ENCODE assay signal across 8 cellular contexts in genomic region chr16:58462997-58463891, GRCh38. TPM values are rescaled to one million over a fixed set of nuclear protein-coding genes. Genes with fewer than 3 reads are reported as not detected.
DNase-seq lines count a peak whose midpoint lies in the region; ATAC-seq and TF ChIP-seq lines count a peak whose summit lies in the region.

No MANE protein-coding gene starts in this region.

- H3K9ac ChIP-seq in BLaER1 treated with 17β-estradiol and CSF1 and Interleukin-3, amounts not matched to agents 10 nM and 100 nM, result peak overlapping the region in 10 of 11 experiments; percentile 28 to 71 (median 52); a peak in 17 of 22 replicates
- no peak overlapping the region for H3K9ac ChIP-seq in HUES64 (ENCODE audit: low read depth, low read length)

- H3K9me3 Mint-ChIP-seq in chondrocyte (ENCODE audit: low read depth) (no peaks in the 10 kb centered on the region), naive B cell (no peaks in the 10 kb centered on the region), CD14-positive monocyte (peaks cover 0 to 12% (median 2%) of the 10 kb centered on the region in 7 donors)

- WGBS in HUES64, result 3% methylated on average over 106 of the region's 106 CpGs

- H3K27me3 Mint-ChIP-seq in chondrocyte (ENCODE audit: low read depth) (peaks cover 50% of the 10 kb centered on the region), naive B cell (peaks cover 39 to 70% (median 56%) of the 10 kb centered on the region in 3 donors), CD14-positive monocyte (ENCODE audit: low read depth in 3 of 3) (peaks cover 57 to 87% (median 72%) of the 10 kb centered on the region in 3 donors)

- TF ChIP-seq CTCF in chondrocyte (IDR thresholded peaks at IDR 0.05) (no peak), CD14-positive monocyte (IDR thresholded peaks at IDR 0.05) (no peak)

- no peaks in the 10 kb centered on the region for H3K36me3 ChIP-seq in BLaER1 treated with 17β-estradiol and CSF1 and Interleukin-3, amounts not matched to agents 10 nM and 100 nM
- H3K36me3 ChIP-seq in HUES64 (ENCODE audit: insufficient read depth, low read length), result no peaks in the 10 kb centered on the region

- no peak overlapping the region for H3K27ac Mint-ChIP-seq in chondrocyte (ENCODE audit: unreplicated experiment)
- H3K27ac Mint-ChIP-seq in naive B cell, result no peak overlapping the region
- H3K27ac Mint-ChIP-seq in CD14-positive monocyte, result no peak overlapping the region

- ATAC-seq in naive B cell (ENCODE audit: low read depth in 2 of 2), result peak; percentile 53 to 54
- ATAC-seq in GM21619 (IDR thresholded peaks at IDR 0.05; ENCODE audit: unreplicated experiment), result no peak
- no peak for ATAC-seq in GM18868 (IDR thresholded peaks at IDR 0.05; ENCODE audit: unreplicated experiment)

- peaks cover 0 to 35% (median 13%) of the 10 kb centered on the region in 11 experiments; a peak in 17 of 22 replicates for H4K20me1 ChIP-seq in BLaER1 treated with 17β-estradiol and CSF1 and Interleukin-3, amounts not matched to agents 10 nM and 100 nM

- H3K4me1 ChIP-seq in BLaER1 treated with 17β-estradiol and CSF1 and Interleukin-3, amounts not matched to agents 10 nM and 100 nM, result peaks cover 6 to 27% (median 19%) of the 10 kb centered on the region in 10 experiments; a peak in 18 of 20 replicates
- H3K4me1 ChIP-seq in HUES64 (ENCODE audit: insufficient read depth, low read length), result no peaks in the 10 kb centered on the region

- H3K27me3 ChIP-seq in BLaER1 treated with 17β-estradiol and CSF1 and Interleukin-3, amounts not matched to agents 10 nM and 100 nM, result peaks cover 61 to 79% (median 73%) of the 10 kb centered on the region in 11 experiments
- peaks cover 68% of the 10 kb centered on the region for H3K27me3 ChIP-seq in HUES64 (ENCODE audit: insufficient read depth, low read length)

- DNase-seq in chondrocyte (ENCODE audit: low spot score) (no peak), naive B cell (peak; percentile 21), kidney glomerular epithelial cell (lab: John Stamatoyannopoulos, UW) (no peak), CD14-positive monocyte (ENCODE audit: low spot score) (no peak)

- H3K36me3 Mint-ChIP-seq in chondrocyte (ENCODE audit: low read depth) (no peaks in the 10 kb centered on the region), naive B cell (no peaks in the 10 kb centered on the region), CD14-positive monocyte (peaks cover 0 to 2% of the 10 kb centered on the region in 2 donors)

- H3K4me1 Mint-ChIP-seq in chondrocyte (ENCODE audit: low read depth) (peaks cover 8% of the 10 kb centered on the region), naive B cell (peaks cover 10 to 17% (median 10%) of the 10 kb centered on the region in 3 donors), CD14-positive monocyte (peaks cover 2% of the 10 kb centered on the region)

- no peak overlapping the region for H3K27ac ChIP-seq in BLaER1 treated with 17β-estradiol and CSF1 and Interleukin-3, amounts not matched to agents 10 nM and 100 nM
- H3K27ac ChIP-seq in HUES64 (ENCODE audit: low read depth, low read length), result no peak overlapping the region

- H3K9me3 ChIP-seq in BLaER1 treated with 17β-estradiol and CSF1 and Interleukin-3, amounts not matched to agents 10 nM and 100 nM (replicated peaks in 1 of 11), result no peaks in the 10 kb centered on the region
- no peaks in the 10 kb centered on the region for H3K9me3 ChIP-seq in HUES64 (ENCODE audit: insufficient read depth, low read depth, low read length)

- peak overlapping the region; percentile 56 to 75 (median 65) for H3K4me3 ChIP-seq in BLaER1 treated with 17β-estradiol and CSF1 and Interleukin-3, amounts not matched to agents 10 nM and 100 nM
- peak overlapping the region; percentile 63 for H3K4me3 ChIP-seq in HUES64 (ENCODE audit: low read length)

- H3K4me2 ChIP-seq in BLaER1 treated with 17β-estradiol and CSF1 and Interleukin-3, amounts not matched to agents 10 nM and 100 nM, result peak overlapping the region; percentile 95 to 100 (median 99)

- peak overlapping the region; percentile 33 for H3K4me3 Mint-ChIP-seq in chondrocyte (ENCODE audit: unreplicated experiment)
- peak overlapping the region; percentile 35 to 86 (median 70) for H3K4me3 Mint-ChIP-seq in naive B cell
- peak overlapping the region in 1 of 2 donors; percentile 71 for H3K4me3 Mint-ChIP-seq in CD14-positive monocyte

- intact Hi-C loops in CD14-positive monocyte (cut with micrococcal nuclease), result no loop called here

RNA-seq across cellular contexts. Expression of gene NDRG4, which starts 36.7 kb away (rescaled TPM):
- polyA plus RNA-seq in HUES64 (2013, experiment 1 of 2), result 11.0 TPM
- 26.9 TPM for polyA plus RNA-seq in HUES64 (2013, experiment 2 of 2)
- total RNA-seq in chondrocyte, result 5.8 to 8.7 TPM (median 6.0 TPM) in 3 replicates
- polyA plus RNA-seq in naive B cell (ENCODE audit: low read depth in 6 of 6) (under 1 TPM in 3 of 6 donors, not detected in 3; 0.17 to 0.79 (median 0.27) TPM), CD14-positive monocyte (not detected)

RNA-seq across cellular contexts. Expression of gene SETD6, which starts 52.1 kb away (rescaled TPM):
- polyA plus RNA-seq in HUES64 (2013, experiment 1 of 2), result 26.5 TPM
- polyA plus RNA-seq in HUES64 (2013, experiment 2 of 2), result 23.8 TPM
- 10.4 to 16.4 TPM (median 13.0 TPM) in 3 replicates for total RNA-seq in chondrocyte
- polyA plus RNA-seq in naive B cell (ENCODE audit: low read depth in 6 of 6) (1 to 10 TPM; 1.3 to 9.6 (median 7.6) TPM), CD14-positive monocyte (1 to 10 TPM; 2.5 to 3.4 TPM)

Comparison
In these comparisons a context has a peak if more than half of its experiments do, and no peak if none do; other contexts are left out.
1. ATAC-seq: peak in naive B cell (2 of 2); none in GM21619 (single experiment) and GM18868 (single experiment).